Comparison of ENCODE assay signal across 8 cellular contexts in the genomic region with DNA sequence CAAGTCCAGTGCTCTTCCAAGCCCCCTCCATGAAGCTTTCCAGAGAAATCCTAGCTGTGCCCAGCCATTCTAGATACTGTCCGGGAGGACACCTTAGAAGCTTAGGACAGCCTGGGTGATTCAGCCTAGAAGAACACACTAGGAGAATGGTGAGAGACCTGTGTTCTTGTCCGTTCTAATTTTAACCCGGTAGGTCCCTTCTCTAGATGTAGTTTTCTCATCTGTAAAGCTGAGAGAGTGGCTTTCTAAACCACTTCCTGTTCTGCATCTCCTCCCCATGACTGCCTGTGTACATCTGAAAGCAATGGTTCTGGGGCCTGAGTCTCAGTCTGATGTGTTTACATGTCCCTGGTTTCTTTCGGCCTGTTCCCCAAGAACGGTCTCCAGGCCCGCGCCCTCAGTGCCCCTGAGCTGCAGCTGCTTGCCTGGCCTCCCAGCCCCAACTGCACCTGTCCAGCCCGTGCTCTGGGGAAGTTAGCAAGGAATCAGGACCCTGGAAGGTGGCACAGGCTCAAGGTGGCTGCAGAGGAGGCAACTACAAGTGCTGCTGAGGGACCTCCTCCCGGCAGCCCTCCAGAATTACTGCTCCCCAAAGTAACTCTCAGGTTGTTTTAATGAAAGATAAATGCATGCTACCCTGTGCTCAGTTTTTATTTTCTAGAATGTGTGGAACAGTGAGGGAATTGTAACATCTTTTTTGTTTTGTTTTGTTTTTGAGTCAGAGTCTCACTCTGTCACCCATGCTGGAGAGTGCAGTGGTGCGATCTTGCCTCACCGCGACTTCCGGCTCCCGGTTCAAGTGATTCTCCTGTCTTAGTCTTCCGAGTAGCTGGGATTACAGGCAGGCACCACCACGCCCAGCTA.
A peak's percentile ranks its signal among the peaks of the same experiment; 100 is the strongest.
DNase-seq lines count a peak whose midpoint lies in the region; ATAC-seq lines count a peak whose summit lies in the region.

No MANE protein-coding gene starts in this region.

- H3K4me1 ChIP-seq in CD8-positive, alpha-beta memory T cell (ENCODE audit: insufficient read depth, low read length), result peaks cover 67% of the 10 kb centered on the region
- H3K4me1 ChIP-seq in neuronal stem cell (ENCODE audit: control insufficient read depth in 2 of 2, insufficient read depth in 1 of 2, low read depth in 1 of 2, low read length in 2 of 2), result peaks cover 0 to 5% of the 10 kb centered on the region in 2 donors

- peaks cover 66 to 75% (median 70%) of the 10 kb centered on the region in 3 donors for H3K4me1 Mint-ChIP-seq in CD8-positive, alpha-beta memory T cell
- peaks cover 65% of the 10 kb centered on the region for H3K4me1 Mint-ChIP-seq in activated CD8-positive, alpha-beta memory T cell treated with anti-CD3 and anti-CD28 coated beads, Interleukin-2, amount 10 ng/mL, durations not matched to agents 7 days and 5 days

- peak overlapping the region; percentile 55 for H3K27ac ChIP-seq in CD8-positive, alpha-beta memory T cell (ENCODE audit: low read depth, low read length)
- no peak overlapping the region for H3K27ac ChIP-seq in neuronal stem cell (replicated peaks; ENCODE audit: low read length)

- H3K36me3 Mint-ChIP-seq in CD8-positive, alpha-beta memory T cell, result peaks cover 0 to 8% (median 5%) of the 10 kb centered on the region in 3 donors
- H3K36me3 Mint-ChIP-seq in activated CD8-positive, alpha-beta memory T cell treated with anti-CD3 and anti-CD28 coated beads, Interleukin-2, amount 10 ng/mL, durations not matched to agents 7 days and 5 days, result peaks cover 9% of the 10 kb centered on the region

- H3K9ac ChIP-seq in neuronal stem cell (ENCODE audit: low read depth, low read length, poor library complexity), result no peak overlapping the region

- H3K4ac ChIP-seq in neuronal stem cell (ENCODE audit: low read length), result no peak overlapping the region

- no peak overlapping the region for H2BK12ac ChIP-seq in neuronal stem cell (ENCODE audit: low read length)

- no peak overlapping the region for H4K91ac ChIP-seq in neuronal stem cell (ENCODE audit: low read depth, low read length, poor library complexity)

- H2BK15ac ChIP-seq in neuronal stem cell (ENCODE audit: low read length), result no peak overlapping the region

- H3K36me3 ChIP-seq in CD8-positive, alpha-beta memory T cell (ENCODE audit: insufficient read depth, low read length), result no peaks in the 10 kb centered on the region
- H3K36me3 ChIP-seq in neuronal stem cell (replicated peaks in 1 of 2; ENCODE audit: control insufficient read depth in 2 of 2, insufficient read depth in 2 of 2, low read length in 2 of 2), result no peaks in the 10 kb centered on the region

- DNase-seq in CD8-positive, alpha-beta memory T cell, result peak in 4 of 5 donors; percentile 24 to 70 (median 58)
- peak; percentile 79 for DNase-seq in activated CD8-positive, alpha-beta memory T cell treated with anti-CD3 and anti-CD28 coated beads, Interleukin-2, amount 10 ng/mL, durations not matched to agents 7 days and 5 days
- DNase-seq in neuronal stem cell (ENCODE audit: low spot score), result no peak
- no peak for DNase-seq in amniotic stem cell (lab: John Stamatoyannopoulos, UW)
- no peak for DNase-seq in amygdala (lab: John Stamatoyannopoulos, UW)
- DNase-seq in NCI-H2107 treated with DMSO at 0.1 percent for 48 hours (lab: John Stamatoyannopoulos, UW; ENCODE audit: unreplicated experiment), result no peak

- no peak overlapping the region for H2AFZ ChIP-seq in neuronal stem cell (ENCODE audit: low read length)

- POLR2A ChIA-PET in CD8-positive, alpha-beta memory T cell (lab: Charles Lee), result interaction anchor here (0.6 to 5.1 kb wide), 8 partner anchors 71 to 1830 kb away, joined by 3 to 40 read pairs (median 4); partner anchors contain the start of genes LBH and LCLAT1

- H4K8ac ChIP-seq in neuronal stem cell (ENCODE audit: low read depth, low read length), result no peak overlapping the region

- peak overlapping the region; percentile 92 to 100 (median 97) for H3K27ac Mint-ChIP-seq in CD8-positive, alpha-beta memory T cell
- H3K27ac Mint-ChIP-seq in activated CD8-positive, alpha-beta memory T cell treated with anti-CD3 and anti-CD28 coated beads, Interleukin-2, amount 10 ng/mL, durations not matched to agents 7 days and 5 days, result peak overlapping the region; percentile 96

- H3K9me3 ChIP-seq in CD8-positive, alpha-beta memory T cell (ENCODE audit: low read length), result no peaks in the 10 kb centered on the region
- peaks cover under 1 to 2% of the 10 kb centered on the region in 2 donors for H3K9me3 ChIP-seq in neuronal stem cell (replicated peaks in 1 of 2; ENCODE audit: control insufficient read depth in 2 of 2, insufficient read depth in 1 of 2, low read depth in 1 of 2, low read length in 2 of 2)

- H3K4me2 ChIP-seq in neuronal stem cell (ENCODE audit: insufficient read depth, low read length, poor library complexity, severe bottlenecking), result no peak overlapping the region

- no peaks in the 10 kb centered on the region for H3K27me3 Mint-ChIP-seq in CD8-positive, alpha-beta memory T cell
- no peaks in the 10 kb centered on the region for H3K27me3 Mint-ChIP-seq in activated CD8-positive, alpha-beta memory T cell treated with anti-CD3 and anti-CD28 coated beads, Interleukin-2, amount 10 ng/mL, durations not matched to agents 7 days and 5 days

- H3K14ac ChIP-seq in neuronal stem cell (ENCODE audit: low read length), result no peak overlapping the region

- peak overlapping the region; percentile 63 for H3K18ac ChIP-seq in neuronal stem cell (ENCODE audit: low read length)

- H2BK5ac ChIP-seq in neuronal stem cell (ENCODE audit: low read length), result no peak overlapping the region

- H3K9me3 Mint-ChIP-seq in CD8-positive, alpha-beta memory T cell, result peaks cover 0 to 3% (median 0%) of the 10 kb centered on the region in 5 donors
- H3K9me3 Mint-ChIP-seq in activated CD8-positive, alpha-beta memory T cell treated with anti-CD3 and anti-CD28 coated beads, Interleukin-2, amount 10 ng/mL, durations not matched to agents 7 days and 5 days (ENCODE audit: low read depth), result no peaks in the 10 kb centered on the region

- H3K23ac ChIP-seq in neuronal stem cell (ENCODE audit: low read depth, low read length, poor library complexity), result no peak overlapping the region

- no peak overlapping the region for H2AK5ac ChIP-seq in neuronal stem cell (ENCODE audit: low read depth, low read length)

- H2BK120ac ChIP-seq in neuronal stem cell (ENCODE audit: low read depth, low read length), result no peak overlapping the region

- peak overlapping the region; percentile 40 for H3K4me3 ChIP-seq in CD8-positive, alpha-beta memory T cell (ENCODE audit: low read length)
- H3K4me3 ChIP-seq in neuronal stem cell (ENCODE audit: low read length in 2 of 2), result no peak overlapping the region

- ATAC-seq in GM19463 (IDR thresholded peaks at IDR 0.05; ENCODE audit: unreplicated experiment), result peak; percentile 81
- peak; percentile 92 for ATAC-seq in HG03521 (IDR thresholded peaks at IDR 0.05; ENCODE audit: unreplicated experiment)
- peak; percentile 93 for ATAC-seq in activated CD8-positive, alpha-beta memory T cell treated with anti-CD3 and anti-CD28 coated beads, Interleukin-2, amount 10 ng/mL, durations not matched to agents 7 days and 5 days

- no peaks in the 10 kb centered on the region for H3K27me3 ChIP-seq in CD8-positive, alpha-beta memory T cell (ENCODE audit: insufficient read depth, low read length, poor library complexity, severe bottlenecking)
- no peaks in the 10 kb centered on the region for H3K27me3 ChIP-seq in neuronal stem cell (ENCODE audit: control insufficient read depth in 3 of 3, insufficient read depth in 3 of 3, low read depth in 1 of 3, low read length in 3 of 3)

- H3K4me3 Mint-ChIP-seq in CD8-positive, alpha-beta memory T cell, result peak overlapping the region; percentile 44 to 91 (median 85)
- H3K4me3 Mint-ChIP-seq in activated CD8-positive, alpha-beta memory T cell treated with anti-CD3 and anti-CD28 coated beads, Interleukin-2, amount 10 ng/mL, durations not matched to agents 7 days and 5 days, result peak overlapping the region; percentile 76

- WGBS in neuronal stem cell (ENCODE audit: extremely low coverage in 2 of 2, insufficient read length in 2 of 2, insufficient replicate concordance in 1 of 2), 2 donors, result no CpG with 5 or more reads among the region's 16 CpGs

- no peaks in the 10 kb centered on the region for H3K79me1 ChIP-seq in neuronal stem cell (ENCODE audit: low read depth, low read length)

- CTCF ChIA-PET in CD8-positive, alpha-beta memory T cell (lab: Charles Lee), result interaction anchor here (0.9 to 4.3 kb wide), 11 partner anchors 8 to 374 kb away, joined by 3 to 21 read pairs (median 4); no protein-coding TSS in a partner anchor
- CTCF ChIA-PET in activated CD8-positive, alpha-beta memory T cell treated with anti-CD3 and anti-CD28 coated beads, Interleukin-2, amount 10 ng/mL, durations not matched to agents 7 days and 5 days (lab: Charles Lee), result interaction anchor here (0.7 to 3.5 kb wide), 12 partner anchors 9 to 374 kb away, joined by 3 to 23 read pairs (median 4); partner anchors contain the start of gene LBH

Comparison
In these comparisons a context has a peak if more than half of its experiments do, and no peak if none do; other contexts are left out.
1. DNase-seq: peak in CD8-positive, alpha-beta memory T cell (4 of 5) and activated CD8-positive, alpha-beta memory T cell treated with anti-CD3 and anti-CD28 coated beads, Interleukin-2, amount 10 ng/mL, durations not matched to agents 7 days and 5 days (single experiment); none in neuronal stem cell (single experiment), amniotic stem cell (single experiment), amygdala (0 of 56) and NCI-H2107 treated with DMSO at 0.1 percent for 48 hours (single experiment).
2. Peak in every context shown above with its lines, with median percentiles within 50 percentile points of each other: ATAC-seq.